In the genomic region with DNA sequence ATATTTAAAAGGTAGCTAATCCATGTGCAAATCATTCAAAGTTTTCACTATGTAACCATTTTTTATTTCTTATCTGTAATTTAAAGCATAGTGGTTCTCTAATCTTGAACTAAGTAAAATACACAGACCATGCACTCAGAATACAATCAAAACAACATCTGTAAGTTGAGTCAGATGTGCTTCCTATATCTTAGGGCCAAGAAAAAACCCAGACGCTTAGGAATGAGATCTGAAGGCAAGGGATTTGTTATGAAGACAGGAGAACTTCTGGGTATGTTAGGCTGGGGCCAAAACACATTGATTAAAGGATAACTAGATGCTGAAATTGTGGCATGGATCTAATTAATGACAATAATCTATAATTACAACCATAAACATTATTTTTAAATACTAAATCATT, we compare ENCODE assay signal across 18 cellular contexts.
DNase-seq lines count a peak whose midpoint lies in the region; ATAC-seq, FAIRE-seq and TF ChIP-seq lines count a peak whose summit lies in the region.
"Had no signal": no experiment of that assay in that cellular context is flagged by ENCODE, and none has a peak within 500 bp of the region (broad histone marks: within the 10 kb centered on the region; RNA-seq: fewer than 3 reads in every experiment).

No MANE protein-coding gene starts in this region.

- no peak overlapping the region for H3K4me3 Mint-ChIP-seq in astrocyte (ENCODE audit: unreplicated experiment)
- H3K4me3 Mint-ChIP-seq: CD14-positive monocyte; CD8-positive, alpha-beta T cell; HFFc6 had no signal

- ATAC-seq in thoracic aorta (ENCODE audit: insufficient number of reproducible peaks, low FRiP score, low read depth), result no peak
- ATAC-seq in left cardiac atrium, result no peak
- ATAC-seq: CD8-positive, alpha-beta T cell had no signal

- peaks cover 2% of the 10 kb centered on the region for H3K36me3 Mint-ChIP-seq in astrocyte (ENCODE audit: low read depth, unreplicated experiment)

- no peaks in the 10 kb centered on the region for H3K27me3 Mint-ChIP-seq in astrocyte (ENCODE audit: low read depth, unreplicated experiment)

- H3K4me3 ChIP-seq in astrocyte (ENCODE audit: insufficient read depth, low read depth, low read length) (no peak overlapping the region), thoracic aorta (no peak overlapping the region)

- H3K9me3 Mint-ChIP-seq in astrocyte (ENCODE audit: unreplicated experiment), result no peaks in the 10 kb centered on the region
- H3K9me3 Mint-ChIP-seq: CD14-positive monocyte; CD8-positive, alpha-beta T cell; HFFc6 had no signal

- intact Hi-C loops in left cardiac atrium (cut with DNase I), result no loop called here

- DNase-seq in GM19239 (ENCODE audit: insufficient read length, low spot score) (no peak), astrocyte (ENCODE audit: low read depth) (peak; percentile 40), fibroblast of peridontal ligament (ENCODE audit: extremely low read depth) (peak; percentile 47), thoracic aorta (ENCODE audit: low spot score) (no peak), EL (no peak), left cardiac atrium (no peak)
- no peak for DNase-seq in activated CD4-positive, alpha-beta T cell treated with anti-CD3 and anti-CD28 coated beads, Interleukin-2, amount 50 U/mL, for 48 hours
- DNase-seq: CD8-positive, alpha-beta T cell; COR-L47; DMS153; DMS79 treated with DMSO at 0.1 percent for 48 hours; GDM1; HCEC 1CT; HFFc6 had no signal

- no peak overlapping the region for H3K27ac ChIP-seq in astrocyte (ENCODE audit: low read depth, low read length)
- peak overlapping the region; percentile 70 to 77 for H3K27ac ChIP-seq in thoracic aorta
- H3K27ac ChIP-seq: 22Rv1 had no signal

- no peak for TF ChIP-seq CTCF in astrocyte (IDR thresholded peaks at IDR 0.05; ENCODE audit: insufficient read depth, low read depth, low read length)
- TF ChIP-seq CTCF in thoracic aorta (IDR thresholded peaks at IDR 0.05), result no peak

- no peak overlapping the region for H3K9ac ChIP-seq in astrocyte (ENCODE audit: low read length)

- H4K20me1 ChIP-seq in astrocyte (ENCODE audit: insufficient read depth, low read length), result no peaks in the 10 kb centered on the region

- H3K9me3 ChIP-seq in astrocyte (ENCODE audit: insufficient read depth, low read depth, low read length), result no peaks in the 10 kb centered on the region
- no peaks in the 10 kb centered on the region for H3K9me3 ChIP-seq in thoracic aorta

- no peak overlapping the region for H3K27ac Mint-ChIP-seq in astrocyte (ENCODE audit: unreplicated experiment)
- H3K27ac Mint-ChIP-seq: CD14-positive monocyte; CD8-positive, alpha-beta T cell; HFFc6 had no signal

- H3K79me2 ChIP-seq in astrocyte (ENCODE audit: insufficient read depth, low read length), result no peaks in the 10 kb centered on the region

- peaks cover 4% of the 10 kb centered on the region for H3K4me1 Mint-ChIP-seq in astrocyte (ENCODE audit: low read depth, unreplicated experiment)
- H3K4me1 Mint-ChIP-seq: CD14-positive monocyte had no signal

- H3K4me2 ChIP-seq in astrocyte (ENCODE audit: low read length), result no peak overlapping the region

- H3K27me3 ChIP-seq in astrocyte (ENCODE audit: insufficient read depth, low read length) (no peaks in the 10 kb centered on the region), thoracic aorta (replicated peaks; ENCODE audit: insufficient read depth) (no peaks in the 10 kb centered on the region)

- H3K4me1 ChIP-seq in astrocyte (ENCODE audit: insufficient read depth, low read length), result no peaks in the 10 kb centered on the region
- peaks cover 19 to 57% of the 10 kb centered on the region in 2 donors for H3K4me1 ChIP-seq in thoracic aorta (ENCODE audit: control insufficient read depth in 1 of 2, low read depth in 2 of 2)

- peak; percentile 39 for FAIRE-seq in GM19239 (lab: Jason Lieb, UNC)
- no peak for FAIRE-seq in astrocyte (lab: Jason Lieb, UNC)
- FAIRE-seq: D721Med, GM12892 had no signal

- no peak overlapping the region for H2AFZ ChIP-seq in astrocyte (ENCODE audit: low read depth, low read length)

- H3K36me3 ChIP-seq in astrocyte (ENCODE audit: insufficient read depth, low read length) (peaks cover 27% of the 10 kb centered on the region), thoracic aorta (peaks cover 27% of the 10 kb centered on the region)

Comparison
In these comparisons a context has a peak if more than half of its experiments do, and no peak if none do; other contexts are left out.
1. DNase-seq: peak in astrocyte (single experiment) and fibroblast of peridontal ligament (single experiment); none in GM19239 (single experiment), thoracic aorta (single experiment), EL (single experiment), left cardiac atrium (single experiment) and activated CD4-positive, alpha-beta T cell treated with anti-CD3 and anti-CD28 coated beads, Interleukin-2, amount 50 U/mL, for 48 hours (0 of 2).